ENCODE assay signal across 24 cellular contexts in the genomic region with DNA sequence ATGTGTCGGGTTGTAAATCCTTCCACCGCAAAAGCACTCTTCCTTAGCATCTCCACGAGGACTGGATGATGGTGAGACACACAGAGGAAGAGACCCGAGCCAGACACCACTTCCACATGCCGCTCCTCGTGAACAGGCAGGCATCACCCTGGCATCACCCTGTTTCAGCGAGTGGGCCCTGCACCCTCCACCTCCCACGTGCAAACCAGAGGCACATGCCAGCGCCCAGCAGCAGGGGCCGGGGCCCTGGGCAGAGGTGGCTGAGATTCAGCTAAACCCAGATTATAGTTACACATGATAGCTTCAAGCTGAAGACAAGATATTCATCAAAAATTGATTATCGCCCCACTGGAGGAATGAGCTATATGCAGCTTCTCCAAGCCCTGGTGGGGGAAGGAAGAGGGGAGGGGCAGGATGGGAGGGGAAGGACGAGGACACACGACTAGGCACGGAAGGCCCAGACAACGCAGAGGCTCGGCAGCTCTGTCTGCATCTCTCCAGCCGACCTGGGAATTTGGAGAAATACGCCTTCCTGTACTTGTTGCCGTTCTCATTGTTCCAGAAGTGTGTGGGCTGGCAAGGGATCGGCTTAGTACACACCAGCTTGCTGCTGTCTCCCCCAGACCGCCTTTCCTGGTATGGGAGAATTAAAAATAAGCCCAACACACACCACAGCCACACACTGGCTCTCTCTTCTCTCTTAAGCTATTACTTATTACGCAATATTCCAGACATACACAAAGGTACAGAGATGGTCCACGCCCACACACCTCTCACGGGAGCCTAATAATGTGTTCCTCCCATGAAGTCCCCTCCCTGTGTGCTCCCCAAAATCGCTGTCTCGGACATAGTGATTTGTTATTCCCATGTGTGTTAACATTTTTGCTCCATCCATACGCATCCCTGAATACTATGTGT.
"Had no signal": no experiment of that assay in that cellular context is flagged by ENCODE, and none has a peak within 500 bp of the region (broad histone marks: within the 10 kb centered on the region; RNA-seq: fewer than 3 reads in every experiment).

No MANE protein-coding gene starts in this region.

- H3K9me3 ChIP-seq: adrenal gland, ascending aorta, left lung, ovary, psoas muscle, sigmoid colon, transverse colon had no signal

- H3K27ac ChIP-seq: adrenal gland, ascending aorta, epithelial cell of prostate, left lung, ovary, psoas muscle, sigmoid colon, transverse colon, VCaP had no signal

- H3K27me3 ChIP-seq: adrenal gland, ascending aorta, ovary, sigmoid colon, transverse colon had no signal

- DNase-seq: activated CD4-positive, alpha-beta T cell treated with anti-CD3 and anti-CD28 coated beads for 4 hours; activated CD4-positive, alpha-beta T cell treated with anti-CD3 and anti-CD28 coated beads, Interleukin-2, amount 50 U/mL, for 48 hours; activated CD8-positive, alpha-beta memory T cell treated with anti-CD3 and anti-CD28 coated beads for 24 hours; activated effector memory CD4-positive, alpha-beta T cell treated with anti-CD3 and anti-CD28 coated beads, Interleukin-2, amount 50 U/mL, for 16 hours; activated naive CD4-positive, alpha-beta T cell treated with anti-CD3 and anti-CD28 coated beads for 36 hours; activated naive CD8-positive, alpha-beta T cell treated with anti-CD3 and anti-CD28 coated beads for 36 hours; adrenal gland; effector CD4-positive, alpha-beta T cell; left lung; mesendoderm; natural killer cell; ovary; psoas muscle; sigmoid colon; small intestine; stimulated activated CD4-positive, alpha-beta T cell treated with anti-CD3 and anti-CD28 coated beads, Interleukin-4, amount 100 ng/mL, for 24 hours; stimulated activated naive CD8-positive, alpha-beta T cell treated with anti-CD3 and anti-CD28 coated beads, Interleukin-15, amount 100 ng/mL, for 72 hours; substantia nigra; transverse colon had no signal

- H3K36me3 ChIP-seq: adrenal gland, ascending aorta, left lung, ovary, sigmoid colon, transverse colon had no signal

- H3K4me3 ChIP-seq: adrenal gland, ascending aorta, left lung, lung, ovary, psoas muscle, sigmoid colon, transverse colon had no signal

- ATAC-seq: left lung; natural killer cell; psoas muscle; stimulated activated memory B cell treated with anti-CD40 and anti-IgM and Interleukin-4, amounts not matched to agents 10 μg/mL and 1 μg/mL and 100 μg/mL, for 72 hours; stimulated activated naive CD8-positive, alpha-beta T cell treated with anti-CD3 and anti-CD28 coated beads, Interleukin-15, amount 100 ng/mL, for 72 hours had no signal

- H3K4me1 ChIP-seq: adrenal gland, ascending aorta, psoas muscle, sigmoid colon, transverse colon had no signal
